Comparison of ENCODE assay signal across 16 cellular contexts in genomic region chr20:47578543-47578942, GRCh38.
DNase-seq lines count a peak whose midpoint lies in the region; ATAC-seq and TF ChIP-seq lines count a peak whose summit lies in the region.
"Had no signal": no experiment of that assay in that cellular context is flagged by ENCODE, and none has a peak within 500 bp of the region (broad histone marks: within the 10 kb centered on the region; RNA-seq: fewer than 3 reads in every experiment).

No MANE protein-coding gene starts in this region.

- H3K4me2 ChIP-seq in HCT116 (ENCODE audit: low read length) (peak overlapping the region; percentile 6; the same call in 1 of the 2 replicates), MM.1S (ENCODE audit: low read depth, low read length) (no peak overlapping the region)

- BruUV-seq in HCT116 (replicated peaks; lab: Mats Ljungman, UMichigan), result no TSS peak

- H4K20me1 ChIP-seq in HCT116 (ENCODE audit: insufficient read depth) (no peaks in the 10 kb centered on the region), MM.1S (ENCODE audit: insufficient read depth, low read length) (peaks cover 13% of the 10 kb centered on the region)

- no peaks in the 10 kb centered on the region for H3K9me3 Mint-ChIP-seq in CD4-positive, CD25-positive, alpha-beta regulatory T cell
- H3K9me3 Mint-ChIP-seq in central memory CD8-positive, alpha-beta T cell, result no peaks in the 10 kb centered on the region
- H3K9me3 Mint-ChIP-seq in mesothelial cell of epicardium, result no peaks in the 10 kb centered on the region
- H3K9me3 Mint-ChIP-seq in stimulated activated memory B cell treated with anti-CD40 and anti-IgM and Interleukin-4, amounts not matched to agents 10 μg/mL and 1 μg/mL and 100 μg/mL, for 72 hours, result no peaks in the 10 kb centered on the region

- no peaks in the 10 kb centered on the region for H3K27me3 ChIP-seq in CD4-positive, CD25-positive, alpha-beta regulatory T cell (ENCODE audit: control insufficient read depth, insufficient read depth, low read length)
- H3K27me3 ChIP-seq in HCT116 (ENCODE audit: insufficient read depth, low read length) (no peaks in the 10 kb centered on the region), colonic mucosa (no peaks in the 10 kb centered on the region), MM.1S (replicated peaks; ENCODE audit: insufficient read depth, low read length) (no peaks in the 10 kb centered on the region)
- H3K27me3 ChIP-seq: transverse colon had no signal

- peaks cover 3% of the 10 kb centered on the region for H3K36me3 ChIP-seq in CD4-positive, CD25-positive, alpha-beta regulatory T cell (ENCODE audit: control insufficient read depth, insufficient read depth, low read length)
- H3K36me3 ChIP-seq in HCT116 (ENCODE audit: control insufficient read depth in 1 of 2, insufficient read depth in 2 of 2, low read length in 2 of 2), result no peaks in the 10 kb centered on the region
- no peaks in the 10 kb centered on the region for H3K36me3 ChIP-seq in colonic mucosa
- no peaks in the 10 kb centered on the region for H3K36me3 ChIP-seq in MM.1S (replicated peaks; ENCODE audit: insufficient read depth, low read length)
- H3K36me3 ChIP-seq: HAP-1, transverse colon had no signal

- no peak for ATAC-seq in CD4-positive, CD25-positive, alpha-beta regulatory T cell (ENCODE audit: low read depth in 2 of 2)
- no peak for ATAC-seq in HCT116
- no peak for ATAC-seq in central memory CD8-positive, alpha-beta T cell (replicated peaks; ENCODE audit: extremely low read depth, poor library complexity, severe bottlenecking)
- no peak for ATAC-seq in stimulated activated memory B cell treated with anti-CD40 and anti-IgM and Interleukin-4, amounts not matched to agents 10 μg/mL and 1 μg/mL and 100 μg/mL, for 72 hours

- peak overlapping the region in 2 of 3 donors; percentile 7 to 66 for H3K27ac Mint-ChIP-seq in CD4-positive, CD25-positive, alpha-beta regulatory T cell
- H3K27ac Mint-ChIP-seq in central memory CD8-positive, alpha-beta T cell (ENCODE audit: low read depth), result peak overlapping the region; percentile 49
- H3K27ac Mint-ChIP-seq in mesothelial cell of epicardium, result peak overlapping the region; percentile 96
- H3K27ac Mint-ChIP-seq in stimulated activated memory B cell treated with anti-CD40 and anti-IgM and Interleukin-4, amounts not matched to agents 10 μg/mL and 1 μg/mL and 100 μg/mL, for 72 hours, result no peak overlapping the region

- TF ChIP-seq RAD21 in HCT116 (IDR thresholded peaks at IDR 0.05; ENCODE audit: low read depth), result no peak

- no peaks in the 10 kb centered on the region for H3K9me3 ChIP-seq in CD4-positive, CD25-positive, alpha-beta regulatory T cell (ENCODE audit: control insufficient read depth in 2 of 2, low read length in 2 of 2)
- H3K9me3 ChIP-seq in HCT116 (ENCODE audit: control insufficient read depth in 1 of 2, insufficient read depth in 1 of 2, low read depth in 1 of 2, low read length in 2 of 2) (no peaks in the 10 kb centered on the region), colonic mucosa (no peaks in the 10 kb centered on the region), MM.1S (replicated peaks; ENCODE audit: insufficient read depth, low read length) (no peaks in the 10 kb centered on the region)
- H3K9me3 ChIP-seq: HAP-1, transverse colon had no signal

- CTCF ChIA-PET in HCT116 (lab: Charles Lee), result interaction anchor here (1.1 kb wide), 1 partner anchor 42 kb away, joined by 6 read pairs; no protein-coding TSS in a partner anchor

- H3K9me2 ChIP-seq in HCT116 (ENCODE audit: insufficient read depth) (no peaks in the 10 kb centered on the region), MM.1S (replicated peaks; ENCODE audit: insufficient read depth, low read length) (no peaks in the 10 kb centered on the region)

- peaks cover 12% of the 10 kb centered on the region for H3K36me3 Mint-ChIP-seq in CD4-positive, CD25-positive, alpha-beta regulatory T cell
- peaks cover 5% of the 10 kb centered on the region for H3K36me3 Mint-ChIP-seq in central memory CD8-positive, alpha-beta T cell (ENCODE audit: insufficient read depth)
- H3K36me3 Mint-ChIP-seq in mesothelial cell of epicardium, result no peaks in the 10 kb centered on the region
- H3K36me3 Mint-ChIP-seq in stimulated activated memory B cell treated with anti-CD40 and anti-IgM and Interleukin-4, amounts not matched to agents 10 μg/mL and 1 μg/mL and 100 μg/mL, for 72 hours, result peaks cover 40% of the 10 kb centered on the region

- H3K79me2 ChIP-seq in HCT116 (ENCODE audit: insufficient read depth, low read length) (peaks cover 47% of the 10 kb centered on the region), MM.1S (ENCODE audit: low read length) (peaks cover 98% of the 10 kb centered on the region)

- no peak overlapping the region for H3K27ac ChIP-seq in CD4-positive, CD25-positive, alpha-beta regulatory T cell (ENCODE audit: insufficient read depth, low read length, poor library complexity, severe bottlenecking)
- no peak overlapping the region for H3K27ac ChIP-seq in HCT116 (ENCODE audit: low read depth, low read length)
- no peak overlapping the region for H3K27ac ChIP-seq in colonic mucosa
- no peak overlapping the region for H3K27ac ChIP-seq in MM.1S (ENCODE audit: low read length)

- H3K9ac ChIP-seq in HCT116 (ENCODE audit: low read length) (no peak overlapping the region), colonic mucosa (ENCODE audit: low read depth in 2 of 2, low read length in 2 of 2) (no peak overlapping the region), MM.1S (ENCODE audit: low read length) (no peak overlapping the region)

- H3F3A ChIP-seq in MM.1S (ENCODE audit: insufficient read depth, low read length), result peaks cover 10% of the 10 kb centered on the region

- RAD21 ChIA-PET in HCT116 (lab: Charles Lee; ENCODE audit: low non-redundant PET in 1 of 2, low total read pairs in 2 of 2, uncharacterized antibody in 2 of 2, unreplicated experiment in 2 of 2), result no interaction called here

- peaks cover 50 to 86% (median 72%) of the 10 kb centered on the region in 4 donors for H3K4me1 Mint-ChIP-seq in CD4-positive, CD25-positive, alpha-beta regulatory T cell
- H3K4me1 Mint-ChIP-seq in central memory CD8-positive, alpha-beta T cell, result peaks cover 64% of the 10 kb centered on the region
- H3K4me1 Mint-ChIP-seq in mesothelial cell of epicardium, result peaks cover 73% of the 10 kb centered on the region
- peaks cover 88% of the 10 kb centered on the region for H3K4me1 Mint-ChIP-seq in stimulated activated memory B cell treated with anti-CD40 and anti-IgM and Interleukin-4, amounts not matched to agents 10 μg/mL and 1 μg/mL and 100 μg/mL, for 72 hours

- intact Hi-C loops in HCT116 (cut with micrococcal nuclease), result loop anchor here (5.0 kb wide), 1 partner anchor 76 kb away; the partner anchor contains the start of gene NCOA3
- intact Hi-C loops in colonic mucosa (cut with DNase I), result loop anchor here (10.0 kb wide), 1 partner anchor 74 kb away; the partner anchor contains the start of gene NCOA3

- TF ChIP-seq CTCF in HCT116 (IDR thresholded peaks at IDR 0.05 in 2 of 3, conservative IDR thresholded peaks at IDR 0.05 in 1 of 3; ENCODE audit: borderline replicate concordance in 1 of 3, insufficient read depth in 1 of 3, low read depth in 2 of 3, low read length in 2 of 3) (no peak), mesothelial cell of epicardium (IDR thresholded peaks at IDR 0.05; ENCODE audit: unreplicated experiment) (no peak), colonic mucosa (IDR thresholded peaks at IDR 0.05) (no peak), MM.1S (IDR thresholded peaks at IDR 0.05; ENCODE audit: low read length) (no peak)

- no peaks in the 10 kb centered on the region for H3K27me3 Mint-ChIP-seq in CD4-positive, CD25-positive, alpha-beta regulatory T cell
- H3K27me3 Mint-ChIP-seq in central memory CD8-positive, alpha-beta T cell, result no peaks in the 10 kb centered on the region
- no peaks in the 10 kb centered on the region for H3K27me3 Mint-ChIP-seq in mesothelial cell of epicardium (ENCODE audit: low read depth)
- H3K27me3 Mint-ChIP-seq in stimulated activated memory B cell treated with anti-CD40 and anti-IgM and Interleukin-4, amounts not matched to agents 10 μg/mL and 1 μg/mL and 100 μg/mL, for 72 hours, result no peaks in the 10 kb centered on the region

- DNase-seq in CD4-positive, CD25-positive, alpha-beta regulatory T cell, result no peak
- DNase-seq in HCT116 (ENCODE audit: low read depth, low spot score) (no peak), mesothelial cell of epicardium (ENCODE audit: low spot score in 2 of 2, unreplicated experiment in 2 of 2) (no peak), colonic mucosa (no peak), MM.1S (no peak), activated gamma-delta T cell treated with Interleukin-2 at 50 U/mL for 16 hours (no peak)
- no peak for DNase-seq in central memory CD8-positive, alpha-beta T cell (ENCODE audit: low spot score in 2 of 2)
- DNase-seq: amygdala, DMS153, MV-4-11, NCI-H2029 treated with DMSO at 0.1 percent for 48 hours, NCI-H510A, transverse colon had no signal

- H3K4me3 ChIP-seq in CD4-positive, CD25-positive, alpha-beta regulatory T cell (ENCODE audit: low read depth, low read length), result no peak overlapping the region
- no peak overlapping the region for H3K4me3 ChIP-seq in HCT116 (replicated peaks in 1 of 2; ENCODE audit: low read depth in 1 of 2, low read length in 2 of 2)
- no peak overlapping the region for H3K4me3 ChIP-seq in colonic mucosa
- no peak overlapping the region for H3K4me3 ChIP-seq in MM.1S (ENCODE audit: low read length)
- H3K4me3 ChIP-seq: HAP-1, skin epidermis, transverse colon had no signal

- peaks cover 37% of the 10 kb centered on the region for H3K4me1 ChIP-seq in CD4-positive, CD25-positive, alpha-beta regulatory T cell (ENCODE audit: control insufficient read depth, insufficient read depth, low read length, poor library complexity, severe bottlenecking)
- H3K4me1 ChIP-seq in HCT116 (ENCODE audit: control insufficient read depth in 1 of 2, insufficient read depth in 2 of 2, low read length in 2 of 2) (peaks cover 68 to 82% of the 10 kb centered on the region in 2 experiments), colonic mucosa (peaks cover 11% of the 10 kb centered on the region), MM.1S (ENCODE audit: low read length) (peaks cover 31% of the 10 kb centered on the region)

- POLR2A ChIA-PET in HCT116 (lab: Charles Lee), result no interaction called here

- H2AFZ ChIP-seq in HCT116 (ENCODE audit: low read depth, low read length, poor library complexity, severe bottlenecking), result no peak overlapping the region
- H2AFZ ChIP-seq in MM.1S (ENCODE audit: low read length), result no peak overlapping the region

- TF ChIP-seq POLR2A in HCT116 (IDR thresholded peaks at IDR 0.05; ENCODE audit: borderline replicate concordance, extremely low read depth, insufficient read depth, insufficient read length), result no peak

- H3K4me3 Mint-ChIP-seq in CD4-positive, CD25-positive, alpha-beta regulatory T cell, result no peak overlapping the region
- H3K4me3 Mint-ChIP-seq in central memory CD8-positive, alpha-beta T cell, result no peak overlapping the region
- H3K4me3 Mint-ChIP-seq in mesothelial cell of epicardium, result no peak overlapping the region
- H3K4me3 Mint-ChIP-seq in stimulated activated memory B cell treated with anti-CD40 and anti-IgM and Interleukin-4, amounts not matched to agents 10 μg/mL and 1 μg/mL and 100 μg/mL, for 72 hours, result no peak overlapping the region

TF ChIP-seq in HCT116, 20 proteins besides CTCF, POLR2A, EP300 and RAD21 (continues in another document):
- TF ChIP-seq EZH2 (IDR thresholded peaks at IDR 0.05) (no peak), SP1 (IDR thresholded peaks at IDR 0.05; ENCODE audit: low read depth) (no peak), YY1 (IDR thresholded peaks at IDR 0.05; ENCODE audit: extremely low read depth, insufficient replicate concordance, low read depth, low read length) (no peak)
